Comparison of ENCODE assay signal across 1 cellular context in genomic region chr16:70576431-70577255, GRCh38.
TF ChIP-seq lines count a peak whose summit lies in the region.

No MANE protein-coding gene starts in this region.

TF ChIP-seq in H1, 55 proteins besides CTCF, POLR2A, EP300 and RAD21:
- TF ChIP-seq MAFK (IDR thresholded peaks at IDR 0.05; ENCODE audit: low read depth, low read length) (no peak), RNF2 (IDR thresholded peaks at IDR 0.05; ENCODE audit: borderline replicate concordance, low read depth, low read length, missing control alignments, poor library complexity, severe bottlenecking) (no peak), CEBPB (IDR thresholded peaks at IDR 0.05; ENCODE audit: low read depth, low read length) (0 out of 2 replicates have a peak, but pooled peaks have one; percentile 61), TEAD4 (IDR thresholded peaks at IDR 0.05; ENCODE audit: low read depth, low read length) (no peak), CTBP2 (IDR thresholded peaks at IDR 0.05; ENCODE audit: borderline replicate concordance, insufficient read depth, insufficient read length, low read length) (no peak), SIN3A (conservative IDR thresholded peaks at IDR 0.05 in 1 of 2, IDR thresholded peaks at IDR 0.05 in 1 of 2; ENCODE audit: low read depth in 1 of 2, low read length in 2 of 2) (no peak), FOSL1 (IDR thresholded peaks at IDR 0.05; ENCODE audit: insufficient read depth, low read depth, low read length) (no peak), BRCA1 (IDR thresholded peaks at IDR 0.05; ENCODE audit: low read depth, low read length) (no peak), GABPA (IDR thresholded peaks at IDR 0.05; ENCODE audit: borderline replicate concordance, insufficient read depth, low read length) (no peak), KDM1A (IDR thresholded peaks at IDR 0.05; ENCODE audit: borderline replicate concordance, low read length) (no peak), POLR2AphosphoS5 (IDR thresholded peaks at IDR 0.05; ENCODE audit: low read depth, low read length) (peak; percentile 68), ZNF274 (IDR thresholded peaks at IDR 0.05; ENCODE audit: borderline replicate concordance, extremely low read depth, low read length) (no peak)
TF ChIP-seq in H1: peak in this region for 2.
